In the genomic region with DNA sequence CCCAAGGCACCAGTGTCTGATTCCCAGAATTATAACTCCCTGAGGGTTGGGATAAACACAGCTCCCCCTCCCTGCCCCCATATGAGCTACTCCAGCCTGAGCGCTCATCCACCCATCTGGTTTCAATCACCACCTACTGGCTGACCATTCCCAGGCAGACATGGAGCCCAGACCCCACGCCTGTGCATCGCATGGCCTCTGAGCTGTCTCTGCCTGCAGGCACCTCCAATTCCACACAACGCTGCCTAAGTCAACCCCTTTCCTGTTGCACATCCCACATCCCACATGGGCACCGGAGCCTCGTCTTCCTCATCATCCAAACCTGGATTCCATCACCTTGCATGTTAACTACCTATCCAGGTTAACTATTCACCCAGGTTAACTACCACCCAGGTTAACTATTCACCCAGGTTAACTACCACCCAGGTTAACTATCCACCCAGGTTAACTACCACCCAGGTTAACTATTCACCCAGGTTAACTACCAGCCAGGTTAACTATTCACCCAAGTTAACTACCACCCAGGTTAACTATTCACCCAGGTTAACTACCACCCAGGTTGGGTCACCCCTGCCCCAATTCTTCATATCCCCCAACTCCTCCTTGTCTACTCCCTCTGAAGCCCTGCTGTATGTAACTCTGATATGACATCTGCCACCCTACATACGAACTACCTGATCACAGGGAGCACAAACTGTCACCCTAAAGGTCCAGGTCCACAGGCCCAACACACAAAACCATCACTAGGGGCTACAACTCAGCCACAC, we compare ENCODE assay signal across 22 cellular contexts. TPM values are rescaled to one million over a fixed set of nuclear protein-coding genes. Genes with fewer than 3 reads are reported as not detected.
"Had no signal": no experiment of that assay in that cellular context is flagged by ENCODE, and none has a peak within 500 bp of the region (broad histone marks: within the 10 kb centered on the region; RNA-seq: fewer than 3 reads in every experiment).

No MANE protein-coding gene starts in this region.

- H3K4me1 Mint-ChIP-seq: central memory CD8-positive, alpha-beta T cell had no signal

- DNase-seq: activated CD4-positive, alpha-beta T cell treated with anti-CD3 and anti-CD28 coated beads, Interleukin-2, amount 50 U/mL, for 1 hour; activated T-cell treated with anti-CD3 and anti-CD28 coated beads for 4 hours; amniotic stem cell; body of pancreas; cortex of kidney; effector memory CD4-positive, alpha-beta T cell; hippocampal formation; natural killer cell; nucleus accumbens; spleen; stimulated activated CD4-positive, alpha-beta T cell treated with anti-CD3 and anti-CD28 coated beads, Interleukin-1b, Interleukin-23, amount 100 ng/mL, for 48 hours; stimulated activated naive CD4-positive, alpha-beta T cell; substantia nigra had no signal

- H3K4me3 ChIP-seq: body of pancreas, spleen, upper lobe of left lung had no signal

- ATAC-seq: activated naive CD4-positive, alpha-beta T cell treated with anti-CD3 and anti-CD28 coated beads, Interleukin-2, amount 50 U/mL, for 72 hours; body of pancreas; natural killer cell had no signal

- H3K4me3 Mint-ChIP-seq: central memory CD8-positive, alpha-beta T cell; natural killer cell had no signal

- H3K36me3 Mint-ChIP-seq: natural killer cell had no signal

- H3K27ac Mint-ChIP-seq: activated naive CD4-positive, alpha-beta T cell treated with anti-CD3 and anti-CD28 coated beads, Interleukin-2, amount 50 U/mL, for 72 hours; activated T-helper 2 cell treated with anti-CD3 and anti-CD28 coated beads, Interferon-gamma antibody, Interleukin-2, Interleukin-4, amounts not matched to agents 10 μg/mL and 5 μg/mL and 100 μg/mL, durations not matched to agents 14 hours and 24 hours and 36 hours; natural killer cell; progenitor cell of endocrine pancreas had no signal

RNA-seq across cellular contexts. Expression of a gene that starts 47.8 kb away (rescaled TPM):
- total RNA-seq: activated CD8-positive, alpha-beta memory T cell treated with anti-CD3 and anti-CD28 coated beads for 36 hours; activated naive CD4-positive, alpha-beta T cell treated with anti-CD3 and anti-CD28 coated beads, Interleukin-2, amount 50 U/mL, for 72 hours; activated T-helper 2 cell treated with anti-CD3 and anti-CD28 coated beads, Interferon-gamma antibody, Interleukin-2, Interleukin-4, amounts not matched to agents 10 μg/mL and 5 μg/mL and 100 μg/mL, durations not matched to agents 14 hours and 24 hours and 36 hours; body of pancreas; lung microvascular endothelial cell; mucosa of gallbladder; natural killer cell; progenitor cell of endocrine pancreas; spleen; T-helper 2 cell treated with Interferon-gamma antibody and Interleukin-4, amounts not matched to agents 100 ng/mL and 5 ng/mL, for 36 hours; upper lobe of left lung had no signal
